ENCODE assay signal across 14 cellular contexts in genomic region chr6:133894795-133895401, GRCh38. TPM values are rescaled to one million over a fixed set of nuclear protein-coding genes. Genes with fewer than 3 reads are reported as not detected.
DNase-seq lines count a peak whose midpoint lies in the region; ATAC-seq and TF ChIP-seq lines count a peak whose summit lies in the region.
"Had no signal": no experiment of that assay in that cellular context is flagged by ENCODE, and none has a peak within 500 bp of the region (broad histone marks: within the 10 kb centered on the region; RNA-seq: fewer than 3 reads in every experiment).

No MANE protein-coding gene starts in this region.

- no peaks in the 10 kb centered on the region for H3K9me3 ChIP-seq in MG63
- H3K9me3 ChIP-seq in left lung, result no peaks in the 10 kb centered on the region
- no peaks in the 10 kb centered on the region for H3K9me3 ChIP-seq in stomach smooth muscle (ENCODE audit: control insufficient read depth in 2 of 2, low read length in 2 of 2)
- H3K9me3 ChIP-seq in CD8-positive, alpha-beta memory T cell (ENCODE audit: low read length), result no peaks in the 10 kb centered on the region

- DNase-seq in MG63, result peak; percentile 42
- DNase-seq in fibroblast of gingiva (ENCODE audit: low read depth), result peak; percentile 22
- no peak for DNase-seq in left lung
- no peak for DNase-seq in CD8-positive, alpha-beta memory T cell
- no peak for DNase-seq in NCI-H510A (lab: John Stamatoyannopoulos, UW)
- DNase-seq: NCI-H187; stimulated activated CD4-positive, alpha-beta T cell treated with anti-CD3 and anti-CD28 coated beads, Interleukin-4, amount 100 ng/mL, for 24 hours; stimulated activated naive B cell treated with anti-CD40 and anti-IgM and Interleukin-4, amounts not matched to agents 10 μg/mL and 1 μg/mL and 100 μg/mL, for 72 hours had no signal

- no peak overlapping the region for H3K4me3 ChIP-seq in MG63
- no peak overlapping the region for H3K4me3 ChIP-seq in left lung
- peak overlapping the region; percentile 26 to 71 for H3K4me3 ChIP-seq in stomach smooth muscle (ENCODE audit: low read length in 2 of 2)
- no peak overlapping the region for H3K4me3 ChIP-seq in CD8-positive, alpha-beta memory T cell (ENCODE audit: low read length)

- H3K27me3 Mint-ChIP-seq in CD8-positive, alpha-beta memory T cell, result peaks cover 57 to 82% of the 10 kb centered on the region in 2 donors

- H3K4me1 Mint-ChIP-seq in CD8-positive, alpha-beta memory T cell, result peaks cover 24 to 40% (median 32%) of the 10 kb centered on the region in 3 donors

- no peak for ATAC-seq in left lung
- no peak for ATAC-seq in GM21423 (IDR thresholded peaks at IDR 0.05; ENCODE audit: unreplicated experiment)
- ATAC-seq: activated naive CD4-positive, alpha-beta T cell treated with anti-CD3 and anti-CD28 coated beads, Interleukin-2, amount 50 U/mL, for 72 hours; SK-N-SH treated with all-trans-retinoic acid at 6 μM for 48 hours; stimulated activated naive B cell treated with anti-CD40 and anti-IgM and Interleukin-4, amounts not matched to agents 10 μg/mL and 1 μg/mL and 100 μg/mL, for 72 hours had no signal

- H3K27ac ChIP-seq in left lung (peak overlapping the region; percentile 25 to 61), stomach smooth muscle (ENCODE audit: low read length) (peak overlapping the region; percentile 41)
- no peak overlapping the region for H3K27ac ChIP-seq in CD8-positive, alpha-beta memory T cell (ENCODE audit: low read depth, low read length)
- H3K27ac ChIP-seq: VCaP had no signal

- H3K4me3 Mint-ChIP-seq in CD8-positive, alpha-beta memory T cell, result no peak overlapping the region
- H3K4me3 Mint-ChIP-seq: stimulated activated naive B cell treated with anti-CD40 and anti-IgM and Interleukin-4, amounts not matched to agents 10 μg/mL and 1 μg/mL and 100 μg/mL, for 72 hours had no signal

- H3K4me1 ChIP-seq in left lung, result no peaks in the 10 kb centered on the region
- peaks cover 34% of the 10 kb centered on the region for H3K4me1 ChIP-seq in stomach smooth muscle (ENCODE audit: control insufficient read depth, insufficient read depth, low read length)
- peaks cover 17% of the 10 kb centered on the region for H3K4me1 ChIP-seq in CD8-positive, alpha-beta memory T cell (ENCODE audit: insufficient read depth, low read length)

- intact Hi-C loops in left lung (cut with DNase I), result no loop called here

- CTCF ChIA-PET in CD8-positive, alpha-beta memory T cell (lab: Charles Lee), result no interaction called here

- H3K36me3 Mint-ChIP-seq in CD8-positive, alpha-beta memory T cell, result no peaks in the 10 kb centered on the region
- H3K36me3 Mint-ChIP-seq: stimulated activated naive B cell treated with anti-CD40 and anti-IgM and Interleukin-4, amounts not matched to agents 10 μg/mL and 1 μg/mL and 100 μg/mL, for 72 hours had no signal

- H3K27ac Mint-ChIP-seq in CD8-positive, alpha-beta memory T cell, result no peak overlapping the region
- H3K27ac Mint-ChIP-seq: activated naive CD4-positive, alpha-beta T cell treated with anti-CD3 and anti-CD28 coated beads, Interleukin-2, amount 50 U/mL, for 72 hours; CD14-positive monocyte; stimulated activated naive B cell treated with anti-CD40 and anti-IgM and Interleukin-4, amounts not matched to agents 10 μg/mL and 1 μg/mL and 100 μg/mL, for 72 hours had no signal

- H3K9me3 Mint-ChIP-seq in CD8-positive, alpha-beta memory T cell, result no peaks in the 10 kb centered on the region
- H3K9me3 Mint-ChIP-seq: activated naive CD4-positive, alpha-beta T cell treated with anti-CD3 and anti-CD28 coated beads, Interleukin-2, amount 50 U/mL, for 72 hours had no signal

- POLR2A ChIA-PET in CD8-positive, alpha-beta memory T cell (lab: Charles Lee), result no interaction called here

- H3K9ac ChIP-seq in stomach smooth muscle (ENCODE audit: low read length in 2 of 2), result no peak overlapping the region

- no peak for TF ChIP-seq CTCF in left lung (IDR thresholded peaks at IDR 0.05)

- H3K36me3 ChIP-seq in MG63 (peaks cover 75% of the 10 kb centered on the region), left lung (no peaks in the 10 kb centered on the region), stomach smooth muscle (ENCODE audit: control insufficient read depth in 2 of 2, insufficient read depth in 2 of 2, low read length in 2 of 2) (no peaks in the 10 kb centered on the region)
- H3K36me3 ChIP-seq in CD8-positive, alpha-beta memory T cell (ENCODE audit: insufficient read depth, low read length), result no peaks in the 10 kb centered on the region

- H3K27me3 ChIP-seq in MG63 (no peaks in the 10 kb centered on the region), left lung (peaks cover 79 to 97% of the 10 kb centered on the region in 2 donors), stomach smooth muscle (ENCODE audit: control insufficient read depth in 1 of 2, insufficient read depth in 2 of 2, low read length in 2 of 2) (peaks cover 48 to 57% of the 10 kb centered on the region in 2 donors)
- H3K27me3 ChIP-seq in CD8-positive, alpha-beta memory T cell (ENCODE audit: insufficient read depth, low read length, poor library complexity, severe bottlenecking), result peaks cover 42% of the 10 kb centered on the region

RNA-seq across cellular contexts. Expression of gene TCF21, which starts 6.0 kb away (rescaled TPM):
- 20.4 and 33.2 TPM in 2 replicates for total RNA-seq in MG63 (2014; rRNA removed; shearing (Covaris generic); ENCODE audit: low replicate concordance)
- 10 to 100 TPM; 21.7 to 41.6 TPM for total RNA-seq in left lung
- not detected for total RNA-seq in CD8-positive, alpha-beta memory T cell
- polyA plus RNA-seq in CD8-positive, alpha-beta memory T cell, result not detected
- total RNA-seq: activated naive CD4-positive, alpha-beta T cell treated with anti-CD3 and anti-CD28 coated beads, Interleukin-2, amount 50 U/mL, for 72 hours had no signal
- polyA plus RNA-seq: CD14-positive monocyte had no signal

RNA-seq across cellular contexts. Expression of gene TBPL1, which starts 58.1 kb away (rescaled TPM):
- 40.7 and 73.5 TPM in 2 replicates for total RNA-seq in MG63 (2014; rRNA removed; shearing (Covaris generic); ENCODE audit: low replicate concordance)
- 10 to 100 TPM; 20.4 to 22.6 TPM for total RNA-seq in left lung
- 10 to 100 TPM; 51.9 to 52.8 TPM for total RNA-seq in CD8-positive, alpha-beta memory T cell
- 70.9 TPM for polyA plus RNA-seq in CD8-positive, alpha-beta memory T cell

Comparison
In these comparisons a context has a peak if more than half of its experiments do, and no peak if none do; other contexts are left out.
1. DNase-seq: peak in MG63 (single experiment) and fibroblast of gingiva (single experiment); none in left lung (0 of 2), CD8-positive, alpha-beta memory T cell (0 of 5) and NCI-H510A (single experiment).
2. H3K4me3 ChIP-seq: peak in stomach smooth muscle (2 of 2); none in MG63 (single experiment), left lung (0 of 2) and CD8-positive, alpha-beta memory T cell (single experiment).
3. RNA of gene TCF21, which starts 6.0 kb away (total RNA-seq): 21.7 to 41.6 TPM in left lung and 20.4 to 33.2 TPM in MG63; not detected in CD8-positive, alpha-beta memory T cell; every median in the first group is over 10 times any median in the second.